ENCODE assay signal across 35 cellular contexts in the genomic region with DNA sequence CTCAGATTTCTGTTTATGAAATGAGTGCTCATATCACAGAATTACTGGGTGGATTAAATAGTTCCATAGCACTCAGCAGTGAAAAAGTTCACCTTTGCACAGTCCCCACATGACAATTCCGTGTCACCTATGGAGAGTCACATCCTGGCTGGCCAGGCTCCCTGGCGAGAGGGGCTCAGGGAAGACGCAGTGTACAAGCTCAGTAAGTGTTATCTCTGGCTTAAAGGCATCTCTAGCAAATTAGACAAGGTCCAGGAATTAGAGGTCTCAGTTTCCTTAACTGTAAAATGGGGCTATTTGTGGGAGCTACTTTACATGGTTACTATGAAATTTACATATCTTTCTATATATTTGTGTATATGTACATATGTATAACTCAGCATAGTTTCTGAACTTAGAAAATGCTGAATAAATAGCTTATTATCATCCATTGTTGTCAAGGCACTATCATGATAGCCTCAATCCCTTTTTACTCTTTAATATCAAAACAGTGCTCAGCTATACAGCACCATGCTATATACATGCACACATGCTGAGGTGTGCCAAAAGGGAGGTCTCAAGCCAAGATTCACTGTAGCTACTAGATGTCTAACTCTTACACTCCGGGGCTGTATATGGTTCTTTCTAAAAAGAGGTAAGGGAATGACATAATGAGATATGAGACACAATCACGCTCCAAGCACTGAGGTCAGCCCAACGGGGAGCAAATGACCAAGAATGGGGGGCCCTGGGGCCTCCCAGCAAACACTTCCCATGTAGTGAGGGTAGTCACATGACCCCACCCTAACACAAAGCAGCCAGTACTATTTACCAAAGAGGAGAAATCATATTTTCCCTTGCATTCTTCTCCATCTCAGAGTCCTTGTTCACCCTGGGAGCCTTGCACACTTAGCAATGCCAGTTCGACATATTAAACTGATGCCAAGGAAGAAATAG. TPM values are rescaled to one million over a fixed set of nuclear protein-coding genes. Genes with fewer than 3 reads are reported as not detected.
DNase-seq lines count a peak whose midpoint lies in the region; ATAC-seq, FAIRE-seq and TF ChIP-seq lines count a peak whose summit lies in the region.
"Had no signal": no experiment of that assay in that cellular context is flagged by ENCODE, and none has a peak within 500 bp of the region (broad histone marks: within the 10 kb centered on the region; RNA-seq: fewer than 3 reads in every experiment).

No MANE protein-coding gene starts in this region.

- H4K20me1 ChIP-seq in hepatocyte (ENCODE audit: insufficient read depth, poor library complexity, severe bottlenecking) (no peaks in the 10 kb centered on the region), neural progenitor cell (ENCODE audit: low read depth) (no peaks in the 10 kb centered on the region)

- H3K27me3 Mint-ChIP-seq in MCF 10A (ENCODE audit: insufficient read depth, unreplicated experiment) (no peaks in the 10 kb centered on the region), neural progenitor cell (ENCODE audit: insufficient read depth, low read depth) (no peaks in the 10 kb centered on the region)
- H3K27me3 Mint-ChIP-seq: activated T-helper 17 cell treated with anti-CD3 and anti-CD28 coated beads, Interleukin-2, amount 50 U/mL, for 72 hours had no signal

- H3K4me3 ChIP-seq in breast epithelium: no peak overlapping the region
- H3K4me3 ChIP-seq in hepatocyte: no peak overlapping the region
- H3K4me3 ChIP-seq in neural progenitor cell: no peak overlapping the region
- H3K4me3 ChIP-seq in transverse colon: no peak overlapping the region
- H3K4me3 ChIP-seq: MG63 had no signal

- H3K27ac ChIP-seq in breast epithelium: peak overlapping the region; percentile 74 to 81
- peak overlapping the region; percentile 70 for H3K27ac ChIP-seq in hepatocyte
- no peak overlapping the region for H3K27ac ChIP-seq in neural progenitor cell
- peak overlapping the region; percentile 73 to 85 (median 84) for H3K27ac ChIP-seq in transverse colon
- H3K27ac ChIP-seq: epithelial cell of prostate, neutrophil had no signal

- no peak for TF ChIP-seq EP300 in transverse colon (IDR thresholded peaks at IDR 0.05; ENCODE audit: low read depth)

- H2AFZ ChIP-seq in hepatocyte (no peak overlapping the region), neural progenitor cell (replicated peaks) (no peak overlapping the region)

- CTCF ChIA-PET in MCF 10A (lab: Yijun Ruan, JAX): interaction anchor here (0.6 to 0.8 kb wide), 2 partner anchors 20 to 330 kb away, joined by 3 read pairs; no protein-coding TSS in a partner anchor

- intact Hi-C loops in breast epithelium (cut with DNase I; ENCODE audit: low total_unique reads): no loop called here
- intact Hi-C loops in MCF 10A (cut with micrococcal nuclease): no loop called here
- intact Hi-C loops in transverse colon (cut with DNase I; ENCODE audit: low total_unique reads): no loop called here

- DNase-seq in breast epithelium (ENCODE audit: low spot score in 2 of 2) (no peak), MCF 10A (ENCODE audit: unreplicated experiment) (no peak), hepatocyte (ENCODE audit: low spot score) (no peak), neural progenitor cell (ENCODE audit: low spot score) (no peak), transverse colon (no peak), D721Med (ENCODE audit: insufficient read length, low spot score) (no peak)
- DNase-seq: 8988T; activated CD4-positive, alpha-beta T cell treated with anti-CD3 and anti-CD28 coated beads, Interleukin-2, amount 50 U/mL, for 48 hours; activated CD4-positive, CD25-positive, alpha-beta regulatory T cell treated with anti-CD3 and anti-CD28 coated beads, Interleukin-2, amount 50 U/mL, for 72 hours; activated CD8-positive, alpha-beta memory T cell treated with anti-CD3 and anti-CD28 coated beads, Interleukin-2, amount 50 U/mL, for 4 hours; activated naive CD4-positive, alpha-beta T cell treated with anti-CD3 and anti-CD28 coated beads, Interleukin-2, amount 50 U/mL, for 16 hours; amniotic stem cell; DND-41; effector memory CD4-positive, alpha-beta T cell; GF-D8; GOT3; HFFc6; immature natural killer cell; KG1; left colon; MG63; NCI-H1105 treated with DMSO at 0.1 percent for 48 hours; NCI-H1930; NCI-H526; OCI-M1; T-helper 1 cell had no signal

- H3K4me2 ChIP-seq in hepatocyte (no peak overlapping the region), neural progenitor cell (no peak overlapping the region)

- POLR2A ChIA-PET in MCF 10A (lab: Yijun Ruan, JAX): interaction anchor here (0.7 kb wide), 2 partner anchors 23 to 63 kb away, joined by 3 read pairs; no protein-coding TSS in a partner anchor

- H3K27ac Mint-ChIP-seq in MCF 10A (ENCODE audit: low read depth, unreplicated experiment): no peak overlapping the region
- peak overlapping the region; percentile 94 for H3K27ac Mint-ChIP-seq in neural progenitor cell
- H3K27ac Mint-ChIP-seq: activated T-helper 17 cell treated with anti-CD3 and anti-CD28 coated beads, Interleukin-2, amount 50 U/mL, for 72 hours; HFFc6; immature natural killer cell; stimulated activated effector memory CD8-positive, alpha-beta T cell treated with anti-CD3 and anti-CD28 coated beads, Interleukin-12 subunit alpha, Interleukin-12 subunit beta, amount 100 ng/mL, for 72 hours had no signal

- no TSS peak for BruUV-seq in MCF 10A (replicated peaks; lab: Mats Ljungman, UMichigan)

- no peaks in the 10 kb centered on the region for H3K36me3 Mint-ChIP-seq in MCF 10A (ENCODE audit: insufficient read depth, unreplicated experiment)
- peaks cover 29% of the 10 kb centered on the region for H3K36me3 Mint-ChIP-seq in neural progenitor cell
- H3K36me3 Mint-ChIP-seq: CD14-positive monocyte; immature natural killer cell; stimulated activated effector memory CD8-positive, alpha-beta T cell treated with anti-CD3 and anti-CD28 coated beads, Interleukin-12 subunit alpha, Interleukin-12 subunit beta, amount 100 ng/mL, for 72 hours had no signal

- no peak overlapping the region for H3K4me3 Mint-ChIP-seq in MCF 10A (ENCODE audit: unreplicated experiment)
- H3K4me3 Mint-ChIP-seq in neural progenitor cell: no peak overlapping the region
- H3K4me3 Mint-ChIP-seq: activated T-helper 17 cell treated with anti-CD3 and anti-CD28 coated beads, Interleukin-2, amount 50 U/mL, for 72 hours; CD14-positive monocyte; HFFc6; immature natural killer cell; stimulated activated effector memory CD8-positive, alpha-beta T cell treated with anti-CD3 and anti-CD28 coated beads, Interleukin-12 subunit alpha, Interleukin-12 subunit beta, amount 100 ng/mL, for 72 hours had no signal

- FAIRE-seq in D721Med (lab: Jason Lieb, UNC): no peak
- FAIRE-seq: colon, HTR-8/SVneo had no signal

- no peaks in the 10 kb centered on the region for H3K9me3 ChIP-seq in breast epithelium
- no peaks in the 10 kb centered on the region for H3K9me3 ChIP-seq in hepatocyte (ENCODE audit: low read depth)
- H3K9me3 ChIP-seq in neural progenitor cell (ENCODE audit: low read depth): no peaks in the 10 kb centered on the region
- H3K9me3 ChIP-seq in transverse colon: no peaks in the 10 kb centered on the region
- H3K9me3 ChIP-seq: MG63, neutrophil had no signal

- in situ Hi-C loops in transverse colon (cut with MboI; ENCODE audit: low pct_ligation_motif_present in 1 of 4, low pct_unique_long_range_greater_than_20kb in 1 of 4, low sequenced_read_pairs in 3 of 4): no loop called here

- peaks cover 4% of the 10 kb centered on the region for H3F3A ChIP-seq in neural progenitor cell (ENCODE audit: low read depth)

- H3K9me3 Mint-ChIP-seq in MCF 10A (ENCODE audit: unreplicated experiment) (no peaks in the 10 kb centered on the region), neural progenitor cell (no peaks in the 10 kb centered on the region)
- H3K9me3 Mint-ChIP-seq: activated T-helper 17 cell treated with anti-CD3 and anti-CD28 coated beads, Interleukin-2, amount 50 U/mL, for 72 hours; HFFc6; immature natural killer cell; stimulated activated effector memory CD8-positive, alpha-beta T cell treated with anti-CD3 and anti-CD28 coated beads, Interleukin-12 subunit alpha, Interleukin-12 subunit beta, amount 100 ng/mL, for 72 hours had no signal

- 80% methylated on average over 7 of the region's 7 CpGs for WGBS in hepatocyte (ENCODE audit: low lambda C conversion rate, missing lambda C conversion rate)
- WGBS in transverse colon (ENCODE audit: low coverage in 1 of 2), 2 donors: 48 to 68% methylated on average over 7 of the region's 7 CpGs

- H3K79me2 ChIP-seq in hepatocyte (peaks cover 41% of the 10 kb centered on the region), neural progenitor cell (ENCODE audit: low read depth) (no peaks in the 10 kb centered on the region)

- H3K9me2 ChIP-seq in hepatocyte (replicated peaks; ENCODE audit: insufficient read depth): no peaks in the 10 kb centered on the region

- H3K36me3 ChIP-seq in breast epithelium (no peaks in the 10 kb centered on the region), hepatocyte (replicated peaks; ENCODE audit: insufficient read depth, low read depth) (no peaks in the 10 kb centered on the region), neural progenitor cell (no peaks in the 10 kb centered on the region), transverse colon (no peaks in the 10 kb centered on the region)
- H3K36me3 ChIP-seq: MG63, neutrophil had no signal

- H3K4me1 Mint-ChIP-seq in MCF 10A (ENCODE audit: insufficient read depth, unreplicated experiment) (peaks cover 10% of the 10 kb centered on the region), neural progenitor cell (peaks cover 42% of the 10 kb centered on the region)
- H3K4me1 Mint-ChIP-seq: activated T-helper 17 cell treated with anti-CD3 and anti-CD28 coated beads, Interleukin-2, amount 50 U/mL, for 72 hours; CD14-positive monocyte; immature natural killer cell; stimulated activated effector memory CD8-positive, alpha-beta T cell treated with anti-CD3 and anti-CD28 coated beads, Interleukin-12 subunit alpha, Interleukin-12 subunit beta, amount 100 ng/mL, for 72 hours had no signal

- TF ChIP-seq POLR2A in breast epithelium (IDR thresholded peaks at IDR 0.05) (no peak), transverse colon (IDR thresholded peaks at IDR 0.05) (no peak)

- ATAC-seq in SK-N-SH treated with all-trans-retinoic acid at 6 μM for 48 hours: no peak
- no peak for ATAC-seq in HG02885 (IDR thresholded peaks at IDR 0.05; ENCODE audit: poor library complexity, unreplicated experiment)
- ATAC-seq: activated T-helper 17 cell treated with anti-CD3 and anti-CD28 coated beads, Interleukin-2, amount 50 U/mL, for 72 hours; left colon; stimulated activated effector memory CD8-positive, alpha-beta T cell treated with anti-CD3 and anti-CD28 coated beads, Interleukin-12 subunit alpha, Interleukin-12 subunit beta, amount 100 ng/mL, for 72 hours had no signal

- no peak overlapping the region for H3K9ac ChIP-seq in neural progenitor cell

- TF ChIP-seq CTCF in breast epithelium (IDR thresholded peaks at IDR 0.05): no peak
- TF ChIP-seq CTCF in MCF 10A (IDR thresholded peaks at IDR 0.05; ENCODE audit: unreplicated experiment): no peak
- no peak for TF ChIP-seq CTCF in hepatocyte (IDR thresholded peaks at IDR 0.05; ENCODE audit: poor library complexity)
- no peak for TF ChIP-seq CTCF in neural progenitor cell (IDR thresholded peaks at IDR 0.05)
- TF ChIP-seq CTCF in transverse colon (IDR thresholded peaks at IDR 0.05): no peak
- no peak for TF ChIP-seq CTCF in D721Med (IDR thresholded peaks at IDR 0.05; ENCODE audit: insufficient read depth, missing control alignments)

- H3K27me3 ChIP-seq in breast epithelium (no peaks in the 10 kb centered on the region), hepatocyte (no peaks in the 10 kb centered on the region), neural progenitor cell (no peaks in the 10 kb centered on the region), transverse colon (no peaks in the 10 kb centered on the region)
- H3K27me3 ChIP-seq: MG63, neutrophil had no signal

- peaks cover 0 to 6% of the 10 kb centered on the region in 2 donors for H3K4me1 ChIP-seq in breast epithelium
- H3K4me1 ChIP-seq in hepatocyte (ENCODE audit: insufficient read depth): peaks cover 23% of the 10 kb centered on the region
- H3K4me1 ChIP-seq in neural progenitor cell: peaks cover 24% of the 10 kb centered on the region
- H3K4me1 ChIP-seq in transverse colon: peaks cover 21 to 78% (median 48%) of the 10 kb centered on the region in 4 donors

RNA-seq across cellular contexts. Expression of gene SLC22A23, which starts 59.4 kb away (rescaled TPM):
- total RNA-seq in breast epithelium: 10 to 100 TPM; 10.9 to 26.3 (median 22.9) TPM
- total RNA-seq in MCF 10A (2022): 11.5 and 11.9 TPM in 2 replicates
- 14.0 and 14.8 TPM in 2 replicates for total RNA-seq in hepatocyte
- 13.1 and 14.3 TPM in 2 replicates for polyA plus RNA-seq in hepatocyte
- 0.99 and 3.3 TPM in 2 replicates for total RNA-seq in neural progenitor cell (ENCODE audit: low replicate concordance)
- 100 to 1,000 TPM in 3 of 4 donors, 10 to 100 TPM in 1; 96.1 to 161 (median 117) TPM for total RNA-seq in transverse colon
- polyA plus RNA-seq: CD14-positive monocyte had no signal
